2 cellular contexts compared by ENCODE assay signal in genomic region chr9:77985996-77986395, GRCh38.
TF ChIP-seq lines count a peak whose summit lies in the region.

No MANE protein-coding gene starts in this region.

TF ChIP-seq in K562, 482 proteins besides CTCF, POLR2A, EP300 and RAD21 (continued from another document):
- no peak for TF ChIP-seq ATF2 (CRISPR knock-in tag; IDR thresholded peaks at IDR 0.05)
- no peak for TF ChIP-seq CCAR2 (IDR thresholded peaks at IDR 0.05; ENCODE audit: low read depth, low read length)
- no peak for TF ChIP-seq FOXJ2 (tag; IDR thresholded peaks at IDR 0.05)
- no peak for TF ChIP-seq THRA (IDR thresholded peaks at IDR 0.05)
- no peak for TF ChIP-seq GABPA (tag; conservative IDR thresholded peaks at IDR 0.05; ENCODE audit: low read depth)
- TF ChIP-seq ZNF444 (CRISPR knock-in tag; IDR thresholded peaks at IDR 0.05) = no peak
- no peak for TF ChIP-seq ZNF586 (CRISPR knock-in tag; conservative IDR thresholded peaks at IDR 0.05)
- TF ChIP-seq E2F3 (CRISPR knock-in tag; IDR thresholded peaks at IDR 0.05) = no peak
- TF ChIP-seq BACH1 (tag; IDR thresholded peaks at IDR 0.05) = no peak
- no peak for TF ChIP-seq ZNF347 (CRISPR knock-in tag; IDR thresholded peaks at IDR 0.05; ENCODE audit: low read depth)
- no peak for TF ChIP-seq CGGBP1 (CRISPR knock-in tag; IDR thresholded peaks at IDR 0.05)
- no peak for TF ChIP-seq FOXA1 (IDR thresholded peaks at IDR 0.05; ENCODE audit: borderline replicate concordance)
- no peak for TF ChIP-seq PRDM10 (IDR thresholded peaks at IDR 0.05; ENCODE audit: partially characterized antibody)
- TF ChIP-seq ZNF655 (CRISPR knock-in tag; IDR thresholded peaks at IDR 0.05) = no peak
- no peak for TF ChIP-seq RHOXF2B (CRISPR knock-in tag; conservative IDR thresholded peaks at IDR 0.05)
- TF ChIP-seq DACH1 (IDR thresholded peaks at IDR 0.05; ENCODE audit: partially characterized antibody) = no peak
- no peak for TF ChIP-seq ZC3H8 (IDR thresholded peaks at IDR 0.05)
TF ChIP-seq in K562: peak in this region for 0.

TF ChIP-seq in liver, 16 proteins besides CTCF, POLR2A, EP300 and RAD21 (continued from another document):
- peak; percentile 92 for TF ChIP-seq ZBTB33 (IDR thresholded peaks at IDR 0.05)
- TF ChIP-seq GABPA (IDR thresholded peaks at IDR 0.05 in 1 of 2, conservative IDR thresholded peaks at IDR 0.05 in 1 of 2) = peak in 1 of 2 donors; percentile 43
- peak; percentile 43 for TF ChIP-seq NR2F2 (IDR thresholded peaks at IDR 0.05)
- peak in 1 of 2 donors; percentile 74 for TF ChIP-seq EGR1 (IDR thresholded peaks at IDR 0.05; ENCODE audit: low read depth in 2 of 2)
- peak; percentile 88 to 94 for TF ChIP-seq RXRA (IDR thresholded peaks at IDR 0.05)
- peak; percentile 89 for TF ChIP-seq MAX (IDR thresholded peaks at IDR 0.05)
- TF ChIP-seq REST (IDR thresholded peaks at IDR 0.05) = peak; percentile 79
- peak; percentile 97 for TF ChIP-seq FOXA1 (IDR thresholded peaks at IDR 0.05)
